ENCODE assay signal across 1 cellular context in genomic region chr14:102922490-102923200, GRCh38.
TF ChIP-seq lines count a peak whose summit lies in the region.

TSS of gene AMN (plus strand) at chr14:102922663. CDS start at chr14:102922689, 26 bp downstream.

TF ChIP-seq in K562, 482 proteins besides CTCF, POLR2A, EP300 and RAD21 (continued from another document):
- TF ChIP-seq MGA (IDR thresholded peaks at IDR 0.05) (no peak), MYBL2 (IDR thresholded peaks at IDR 0.05; ENCODE audit: low read depth) (no peak), MYBL2 (CRISPR knock-in tag; IDR thresholded peaks at IDR 0.05; ENCODE audit: borderline replicate concordance) (no peak), RBM25 (IDR thresholded peaks at IDR 0.05; ENCODE audit: low read depth, low read length, severe bottlenecking) (peak; percentile 65), NRF1 (conservative IDR thresholded peaks at IDR 0.05 in 1 of 2, IDR thresholded peaks at IDR 0.05 in 1 of 2) (peak; percentile 40 to 43; a peak in 3 of 4 replicates), POLR2G (IDR thresholded peaks at IDR 0.05; ENCODE audit: low read depth, low read length) (peak; percentile 58)
